ENCODE assay signal across 12 cellular contexts in genomic region chr2:17672583-17673317, GRCh38.
A peak's percentile ranks its signal among the peaks of the same experiment; 100 is the strongest.
DNase-seq lines count a peak whose midpoint lies in the region; ATAC-seq, FAIRE-seq and TF ChIP-seq lines count a peak whose summit lies in the region.
"Had no signal": no experiment of that assay in that cellular context is flagged by ENCODE, and none has a peak within 500 bp of the region (broad histone marks: within the 10 kb centered on the region; RNA-seq: fewer than 3 reads in every experiment).

No MANE protein-coding gene starts in this region.

- H3K4me1 Mint-ChIP-seq in activated CD8-positive, alpha-beta T cell treated with anti-CD3 and anti-CD28 coated beads for 36 hours (ENCODE audit: low read depth) = no peaks in the 10 kb centered on the region
- no peaks in the 10 kb centered on the region for H3K4me1 Mint-ChIP-seq in activated CD8-positive, alpha-beta T cell treated with anti-CD3 and anti-CD28 coated beads, Interleukin-2, amount 10 ng/mL, durations not matched to agents 7 days and 5 days (ENCODE audit: low read depth)
- no peaks in the 10 kb centered on the region for H3K4me1 Mint-ChIP-seq in central memory CD8-positive, alpha-beta T cell

- H3K36me3 Mint-ChIP-seq in activated CD8-positive, alpha-beta T cell treated with anti-CD3 and anti-CD28 coated beads for 36 hours (ENCODE audit: low read depth) = peaks cover 25% of the 10 kb centered on the region
- peaks cover 22% of the 10 kb centered on the region for H3K36me3 Mint-ChIP-seq in activated CD8-positive, alpha-beta T cell treated with anti-CD3 and anti-CD28 coated beads, Interleukin-2, amount 10 ng/mL, durations not matched to agents 7 days and 5 days (ENCODE audit: low read depth)
- peaks cover 27% of the 10 kb centered on the region for H3K36me3 Mint-ChIP-seq in central memory CD8-positive, alpha-beta T cell (ENCODE audit: insufficient read depth)

- intact Hi-C loops in activated CD8-positive, alpha-beta T cell treated with anti-CD3 and anti-CD28 coated beads for 36 hours (cut with micrococcal nuclease) = no loop called here

- ATAC-seq in activated CD8-positive, alpha-beta T cell treated with anti-CD3 and anti-CD28 coated beads for 36 hours = peak; percentile 79
- ATAC-seq in activated CD8-positive, alpha-beta T cell treated with anti-CD3 and anti-CD28 coated beads, Interleukin-2, amount 10 ng/mL, durations not matched to agents 7 days and 5 days = no peak
- ATAC-seq in central memory CD8-positive, alpha-beta T cell (replicated peaks; ENCODE audit: extremely low read depth, poor library complexity, severe bottlenecking) = no peak
- peak; percentile 59 for ATAC-seq in stimulated activated naive CD8-positive, alpha-beta T cell treated with anti-CD3 and anti-CD28 coated beads, Interleukin-15, Interleukin-2, amounts not matched to agents 100 U/mL and 50 U/mL, for 24 hours

- no peaks in the 10 kb centered on the region for H3K9me3 Mint-ChIP-seq in activated CD8-positive, alpha-beta T cell treated with anti-CD3 and anti-CD28 coated beads for 36 hours
- H3K9me3 Mint-ChIP-seq in activated CD8-positive, alpha-beta T cell treated with anti-CD3 and anti-CD28 coated beads, Interleukin-2, amount 10 ng/mL, durations not matched to agents 7 days and 5 days (ENCODE audit: insufficient read depth) = no peaks in the 10 kb centered on the region
- no peaks in the 10 kb centered on the region for H3K9me3 Mint-ChIP-seq in central memory CD8-positive, alpha-beta T cell

- POLR2A ChIA-PET in activated CD8-positive, alpha-beta T cell treated with anti-CD3 and anti-CD28 coated beads for 36 hours (lab: Charles Lee) = interaction anchor here (1.5 kb wide), 1 partner anchor 27 kb away, joined by 4 read pairs; no protein-coding TSS in a partner anchor
- POLR2A ChIA-PET in activated CD8-positive, alpha-beta T cell treated with anti-CD3 and anti-CD28 coated beads, Interleukin-2, amount 10 ng/mL, durations not matched to agents 7 days and 5 days (lab: Charles Lee) = interaction anchor here (0.7 kb wide), 1 partner anchor 426 kb away, joined by 4 read pairs; no protein-coding TSS in a partner anchor

- FAIRE-seq in HTR-8/SVneo (lab: Jason Lieb, UNC) = no peak

- TF ChIP-seq POLR2A in erythroblast (IDR thresholded peaks at IDR 0.05; ENCODE audit: low read length) = no peak

- no peak overlapping the region for H3K4me3 Mint-ChIP-seq in activated CD8-positive, alpha-beta T cell treated with anti-CD3 and anti-CD28 coated beads for 36 hours
- no peak overlapping the region for H3K4me3 Mint-ChIP-seq in activated CD8-positive, alpha-beta T cell treated with anti-CD3 and anti-CD28 coated beads, Interleukin-2, amount 10 ng/mL, durations not matched to agents 7 days and 5 days
- H3K4me3 Mint-ChIP-seq in central memory CD8-positive, alpha-beta T cell = no peak overlapping the region

- H3K27ac Mint-ChIP-seq in activated CD8-positive, alpha-beta T cell treated with anti-CD3 and anti-CD28 coated beads for 36 hours = no peak overlapping the region
- no peak overlapping the region for H3K27ac Mint-ChIP-seq in activated CD8-positive, alpha-beta T cell treated with anti-CD3 and anti-CD28 coated beads, Interleukin-2, amount 10 ng/mL, durations not matched to agents 7 days and 5 days
- peak overlapping the region; percentile 22 for H3K27ac Mint-ChIP-seq in central memory CD8-positive, alpha-beta T cell (ENCODE audit: low read depth)

- no peak for DNase-seq in activated CD8-positive, alpha-beta T cell treated with anti-CD3 and anti-CD28 coated beads for 36 hours
- no peak for DNase-seq in activated CD8-positive, alpha-beta T cell treated with anti-CD3 and anti-CD28 coated beads, Interleukin-2, amount 10 ng/mL, durations not matched to agents 7 days and 5 days
- DNase-seq in HTR-8/SVneo (ENCODE audit: insufficient read length, low spot score) = peak; percentile 22
- no peak for DNase-seq in central memory CD8-positive, alpha-beta T cell (ENCODE audit: low spot score in 2 of 2)
- DNase-seq in stimulated activated naive CD8-positive, alpha-beta T cell treated with anti-CD3 and anti-CD28 coated beads, Interleukin-15, Interleukin-2, amounts not matched to agents 100 U/mL and 50 U/mL, for 24 hours = no peak
- DNase-seq in activated effector memory CD4-positive, alpha-beta T cell treated with Interleukin-2 at 50 U/mL for 16 hours = no peak
- DNase-seq in erythroblast (lab: John Stamatoyannopoulos, UW) = no peak
- no peak for DNase-seq in activated naive CD4-positive, alpha-beta T cell treated with anti-CD3 and anti-CD28 coated beads, Interleukin-2, amount 50 U/mL, for 16 hours
- DNase-seq: activated CD8-positive, alpha-beta memory T cell treated with anti-CD3 and anti-CD28 coated beads, Interleukin-2, amount 50 U/mL, for 48 hours; cortex of kidney; NCI-H510A; trophoblast cell had no signal

- CTCF ChIA-PET in activated CD8-positive, alpha-beta T cell treated with anti-CD3 and anti-CD28 coated beads for 36 hours (lab: Charles Lee) = interaction anchor here (1.3 to 14.1 kb wide), 4 partner anchors 10 to 47 kb away, joined by 3 to 136 read pairs (median 22); no protein-coding TSS in a partner anchor
- CTCF ChIA-PET in activated CD8-positive, alpha-beta T cell treated with anti-CD3 and anti-CD28 coated beads, Interleukin-2, amount 10 ng/mL, durations not matched to agents 7 days and 5 days (lab: Charles Lee) = interaction anchor here (1.4 to 10.6 kb wide), 3 partner anchors 12 to 28 kb away, joined by 3 to 119 read pairs (median 52); no protein-coding TSS in a partner anchor

- TF ChIP-seq CTCF in activated CD8-positive, alpha-beta T cell treated with anti-CD3 and anti-CD28 coated beads for 36 hours (IDR thresholded peaks at IDR 0.05) = no peak

- no peaks in the 10 kb centered on the region for H3K27me3 Mint-ChIP-seq in activated CD8-positive, alpha-beta T cell treated with anti-CD3 and anti-CD28 coated beads for 36 hours
- H3K27me3 Mint-ChIP-seq in activated CD8-positive, alpha-beta T cell treated with anti-CD3 and anti-CD28 coated beads, Interleukin-2, amount 10 ng/mL, durations not matched to agents 7 days and 5 days (ENCODE audit: low read depth) = no peaks in the 10 kb centered on the region
- H3K27me3 Mint-ChIP-seq in central memory CD8-positive, alpha-beta T cell = no peaks in the 10 kb centered on the region

Comparison
In these comparisons a context has a peak if more than half of its experiments do, and no peak if none do; other contexts are left out.
1. ATAC-seq: peak in activated CD8-positive, alpha-beta T cell treated with anti-CD3 and anti-CD28 coated beads for 36 hours (single experiment) and stimulated activated naive CD8-positive, alpha-beta T cell treated with anti-CD3 and anti-CD28 coated beads, Interleukin-15, Interleukin-2, amounts not matched to agents 100 U/mL and 50 U/mL, for 24 hours (single experiment); none in activated CD8-positive, alpha-beta T cell treated with anti-CD3 and anti-CD28 coated beads, Interleukin-2, amount 10 ng/mL, durations not matched to agents 7 days and 5 days (single experiment) and central memory CD8-positive, alpha-beta T cell (single experiment).